Comparison of ENCODE assay signal across 1 cellular context in the genomic region with DNA sequence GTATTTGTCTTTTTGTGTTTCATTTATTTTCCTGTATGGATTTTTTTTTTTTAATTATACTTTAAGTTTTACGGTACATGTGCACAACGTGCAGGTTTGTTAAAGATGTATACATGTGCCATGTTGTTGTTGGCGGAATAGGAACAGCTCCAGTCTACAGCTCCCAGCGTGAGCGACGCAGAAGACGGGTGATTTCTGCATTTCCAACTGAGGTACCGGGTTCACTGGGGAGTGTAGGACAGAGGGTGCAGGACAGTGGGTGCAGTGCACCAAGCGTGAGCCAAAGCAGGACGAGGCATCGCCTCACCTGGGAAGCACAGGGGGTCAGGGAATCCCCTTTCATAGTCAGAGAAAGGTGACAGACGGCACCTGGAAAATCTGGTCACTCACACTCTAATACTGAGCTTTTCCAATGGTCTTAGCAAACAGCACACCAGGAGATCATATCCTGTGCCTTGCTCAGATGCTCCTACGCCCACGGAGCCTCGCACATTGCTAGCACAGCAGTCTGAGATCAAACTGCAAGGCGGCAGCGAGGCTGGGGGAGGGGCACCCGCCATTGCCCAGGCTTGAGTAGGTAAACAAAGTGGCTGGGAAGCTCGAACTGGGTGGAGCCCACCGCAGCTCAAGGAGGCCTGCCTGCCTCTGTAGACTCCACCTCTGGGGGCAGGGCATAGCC.
TF ChIP-seq lines count a peak whose summit lies in the region.
"Not testable (repeated sequence)": the region's sequence is repeated elsewhere in the genome, so short reads cannot be mapped to it uniquely, and the experiment has no call there.

No MANE protein-coding gene starts in this region.

TF ChIP-seq in K562, 482 proteins besides CTCF, POLR2A, EP300 and RAD21:
- TF ChIP-seq NFIC (IDR thresholded peaks at IDR 0.05) (0 out of 2 replicates have a peak, but pooled peaks have one; percentile 7), TAF9B (IDR thresholded peaks at IDR 0.05; ENCODE audit: partially characterized antibody) (peak; percentile 35), SMARCA5 (IDR thresholded peaks at IDR 0.05) (peak; percentile 79), POLR2G (IDR thresholded peaks at IDR 0.05; ENCODE audit: low read depth, low read length) (peak; percentile 35; the same call in 1 of the 2 replicates), NRF1 (conservative IDR thresholded peaks at IDR 0.05 in 1 of 2, IDR thresholded peaks at IDR 0.05 in 1 of 2) (peak in 1 of 2 experiments; percentile 46; a peak in 2 of 4 replicates), NFRKB (IDR thresholded peaks at IDR 0.05; ENCODE audit: low read depth) (peak; percentile 68; the same call in 1 of the 2 replicates), DPF2 (IDR thresholded peaks at IDR 0.05) (peak; percentile 51; the same call in 1 of the 2 replicates), FOXA3 (CRISPR knock-in tag; conservative IDR thresholded peaks at IDR 0.05 in 1 of 2, IDR thresholded peaks at IDR 0.05 in 1 of 2) (peak; percentile 33 to 61; a peak in 2 of 4 replicates), SUPT5H (IDR thresholded peaks at IDR 0.05) (0 out of 2 replicates have a peak, but pooled peaks have one; percentile 27), FOXK2 (conservative IDR thresholded peaks at IDR 0.05 in 1 of 2, IDR thresholded peaks at IDR 0.05 in 1 of 2; ENCODE audit: low read depth in 2 of 2) (peak; percentile 31 to 75; a peak in 2 of 4 replicates), SOX6 (IDR thresholded peaks at IDR 0.05) (peak; percentile 39; the same call in 1 of the 2 replicates), MAZ (CRISPR knock-in tag; conservative IDR thresholded peaks at IDR 0.05 in 1 of 2, IDR thresholded peaks at IDR 0.05 in 1 of 2) (0 out of 4 replicates have a peak, but pooled peaks of 1 of the 2 experiments have one; percentile 50), ESRRA (IDR thresholded peaks at IDR 0.05; ENCODE audit: borderline replicate concordance, low read depth) (0 out of 2 replicates have a peak, but pooled peaks have one; percentile 9), L3MBTL2 (IDR thresholded peaks at IDR 0.05) (peak; percentile 80), MTA3 (IDR thresholded peaks at IDR 0.05; ENCODE audit: borderline replicate concordance) (peak; percentile 51; the same call in 1 of the 2 replicates), SMAD4 (CRISPR knock-in tag; conservative IDR thresholded peaks at IDR 0.05) (0 out of 2 replicates have a peak, but pooled peaks have one; percentile 38), ATF7 (IDR thresholded peaks at IDR 0.05) (peak; percentile 37; the same call in 1 of the 2 replicates), LEF1 (IDR thresholded peaks at IDR 0.05) (peak; percentile 72), EGR1 (conservative IDR thresholded peaks at IDR 0.05) (peak; percentile 88), ARID1B (IDR thresholded peaks at IDR 0.05) (peak; percentile 46; the same call in 1 of the 2 replicates), ATF1 (tag; IDR thresholded peaks at IDR 0.05) (0 out of 2 replicates have a peak, but pooled peaks have one; percentile 18), CTBP1 (IDR thresholded peaks at IDR 0.05; ENCODE audit: borderline replicate concordance) (peak; percentile 63; the same call in 1 of the 2 replicates), EP400 (IDR thresholded peaks at IDR 0.05) (peak; percentile 59), HDGF (IDR thresholded peaks at IDR 0.05) (0 out of 2 replicates have a peak, but pooled peaks have one; percentile 22)
- TF ChIP-seq, protein P1, sequence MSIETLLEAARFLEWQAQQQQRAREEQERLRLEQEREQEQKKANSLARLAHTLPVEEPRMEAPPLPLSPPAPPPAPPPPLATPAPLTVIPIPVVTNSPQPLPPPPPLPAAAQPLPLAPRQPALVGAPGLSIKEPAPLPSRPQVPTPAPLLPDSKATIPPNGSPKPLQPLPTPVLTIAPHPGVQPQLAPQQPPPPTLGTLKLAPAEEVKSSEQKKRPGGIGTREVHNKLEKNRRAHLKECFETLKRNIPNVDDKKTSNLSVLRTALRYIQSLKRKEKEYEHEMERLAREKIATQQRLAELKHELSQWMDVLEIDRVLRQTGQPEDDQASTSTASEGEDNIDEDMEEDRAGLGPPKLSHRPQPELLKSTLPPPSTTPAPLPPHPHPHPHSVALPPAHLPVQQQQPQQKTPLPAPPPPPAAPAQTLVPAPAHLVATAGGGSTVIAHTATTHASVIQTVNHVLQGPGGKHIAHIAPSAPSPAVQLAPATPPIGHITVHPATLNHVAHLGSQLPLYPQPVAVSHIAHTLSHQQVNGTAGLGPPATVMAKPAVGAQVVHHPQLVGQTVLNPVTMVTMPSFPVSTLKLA (conservative IDR thresholded peaks at IDR 0.05): peak; percentile 46 to 58; a peak in 3 of 4 replicates
- TF ChIP-seq, protein P2, sequence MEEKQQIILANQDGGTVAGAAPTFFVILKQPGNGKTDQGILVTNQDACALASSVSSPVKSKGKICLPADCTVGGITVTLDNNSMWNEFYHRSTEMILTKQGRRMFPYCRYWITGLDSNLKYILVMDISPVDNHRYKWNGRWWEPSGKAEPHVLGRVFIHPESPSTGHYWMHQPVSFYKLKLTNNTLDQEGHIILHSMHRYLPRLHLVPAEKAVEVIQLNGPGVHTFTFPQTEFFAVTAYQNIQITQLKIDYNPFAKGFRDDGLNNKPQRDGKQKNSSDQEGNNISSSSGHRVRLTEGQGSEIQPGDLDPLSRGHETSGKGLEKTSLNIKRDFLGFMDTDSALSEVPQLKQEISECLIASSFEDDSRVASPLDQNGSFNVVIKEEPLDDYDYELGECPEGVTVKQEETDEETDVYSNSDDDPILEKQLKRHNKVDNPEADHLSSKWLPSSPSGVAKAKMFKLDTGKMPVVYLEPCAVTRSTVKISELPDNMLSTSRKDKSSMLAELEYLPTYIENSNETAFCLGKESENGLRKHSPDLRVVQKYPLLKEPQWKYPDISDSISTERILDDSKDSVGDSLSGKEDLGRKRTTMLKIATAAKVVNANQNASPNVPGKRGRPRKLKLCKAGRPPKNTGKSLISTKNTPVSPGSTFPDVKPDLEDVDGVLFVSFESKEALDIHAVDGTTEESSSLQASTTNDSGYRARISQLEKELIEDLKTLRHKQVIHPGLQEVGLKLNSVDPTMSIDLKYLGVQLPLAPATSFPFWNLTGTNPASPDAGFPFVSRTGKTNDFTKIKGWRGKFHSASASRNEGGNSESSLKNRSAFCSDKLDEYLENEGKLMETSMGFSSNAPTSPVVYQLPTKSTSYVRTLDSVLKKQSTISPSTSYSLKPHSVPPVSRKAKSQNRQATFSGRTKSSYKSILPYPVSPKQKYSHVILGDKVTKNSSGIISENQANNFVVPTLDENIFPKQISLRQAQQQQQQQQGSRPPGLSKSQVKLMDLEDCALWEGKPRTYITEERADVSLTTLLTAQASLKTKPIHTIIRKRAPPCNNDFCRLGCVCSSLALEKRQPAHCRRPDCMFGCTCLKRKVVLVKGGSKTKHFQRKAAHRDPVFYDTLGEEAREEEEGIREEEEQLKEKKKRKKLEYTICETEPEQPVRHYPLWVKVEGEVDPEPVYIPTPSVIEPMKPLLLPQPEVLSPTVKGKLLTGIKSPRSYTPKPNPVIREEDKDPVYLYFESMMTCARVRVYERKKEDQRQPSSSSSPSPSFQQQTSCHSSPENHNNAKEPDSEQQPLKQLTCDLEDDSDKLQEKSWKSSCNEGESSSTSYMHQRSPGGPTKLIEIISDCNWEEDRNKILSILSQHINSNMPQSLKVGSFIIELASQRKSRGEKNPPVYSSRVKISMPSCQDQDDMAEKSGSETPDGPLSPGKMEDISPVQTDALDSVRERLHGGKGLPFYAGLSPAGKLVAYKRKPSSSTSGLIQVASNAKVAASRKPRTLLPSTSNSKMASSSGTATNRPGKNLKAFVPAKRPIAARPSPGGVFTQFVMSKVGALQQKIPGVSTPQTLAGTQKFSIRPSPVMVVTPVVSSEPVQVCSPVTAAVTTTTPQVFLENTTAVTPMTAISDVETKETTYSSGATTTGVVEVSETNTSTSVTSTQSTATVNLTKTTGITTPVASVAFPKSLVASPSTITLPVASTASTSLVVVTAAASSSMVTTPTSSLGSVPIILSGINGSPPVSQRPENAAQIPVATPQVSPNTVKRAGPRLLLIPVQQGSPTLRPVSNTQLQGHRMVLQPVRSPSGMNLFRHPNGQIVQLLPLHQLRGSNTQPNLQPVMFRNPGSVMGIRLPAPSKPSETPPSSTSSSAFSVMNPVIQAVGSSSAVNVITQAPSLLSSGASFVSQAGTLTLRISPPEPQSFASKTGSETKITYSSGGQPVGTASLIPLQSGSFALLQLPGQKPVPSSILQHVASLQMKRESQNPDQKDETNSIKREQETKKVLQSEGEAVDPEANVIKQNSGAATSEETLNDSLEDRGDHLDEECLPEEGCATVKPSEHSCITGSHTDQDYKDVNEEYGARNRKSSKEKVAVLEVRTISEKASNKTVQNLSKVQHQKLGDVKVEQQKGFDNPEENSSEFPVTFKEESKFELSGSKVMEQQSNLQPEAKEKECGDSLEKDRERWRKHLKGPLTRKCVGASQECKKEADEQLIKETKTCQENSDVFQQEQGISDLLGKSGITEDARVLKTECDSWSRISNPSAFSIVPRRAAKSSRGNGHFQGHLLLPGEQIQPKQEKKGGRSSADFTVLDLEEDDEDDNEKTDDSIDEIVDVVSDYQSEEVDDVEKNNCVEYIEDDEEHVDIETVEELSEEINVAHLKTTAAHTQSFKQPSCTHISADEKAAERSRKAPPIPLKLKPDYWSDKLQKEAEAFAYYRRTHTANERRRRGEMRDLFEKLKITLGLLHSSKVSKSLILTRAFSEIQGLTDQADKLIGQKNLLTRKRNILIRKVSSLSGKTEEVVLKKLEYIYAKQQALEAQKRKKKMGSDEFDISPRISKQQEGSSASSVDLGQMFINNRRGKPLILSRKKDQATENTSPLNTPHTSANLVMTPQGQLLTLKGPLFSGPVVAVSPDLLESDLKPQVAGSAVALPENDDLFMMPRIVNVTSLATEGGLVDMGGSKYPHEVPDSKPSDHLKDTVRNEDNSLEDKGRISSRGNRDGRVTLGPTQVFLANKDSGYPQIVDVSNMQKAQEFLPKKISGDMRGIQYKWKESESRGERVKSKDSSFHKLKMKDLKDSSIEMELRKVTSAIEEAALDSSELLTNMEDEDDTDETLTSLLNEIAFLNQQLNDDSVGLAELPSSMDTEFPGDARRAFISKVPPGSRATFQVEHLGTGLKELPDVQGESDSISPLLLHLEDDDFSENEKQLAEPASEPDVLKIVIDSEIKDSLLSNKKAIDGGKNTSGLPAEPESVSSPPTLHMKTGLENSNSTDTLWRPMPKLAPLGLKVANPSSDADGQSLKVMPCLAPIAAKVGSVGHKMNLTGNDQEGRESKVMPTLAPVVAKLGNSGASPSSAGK (IDR thresholded peaks at IDR 0.05): peak; percentile 73
- TF ChIP-seq, protein P3, sequence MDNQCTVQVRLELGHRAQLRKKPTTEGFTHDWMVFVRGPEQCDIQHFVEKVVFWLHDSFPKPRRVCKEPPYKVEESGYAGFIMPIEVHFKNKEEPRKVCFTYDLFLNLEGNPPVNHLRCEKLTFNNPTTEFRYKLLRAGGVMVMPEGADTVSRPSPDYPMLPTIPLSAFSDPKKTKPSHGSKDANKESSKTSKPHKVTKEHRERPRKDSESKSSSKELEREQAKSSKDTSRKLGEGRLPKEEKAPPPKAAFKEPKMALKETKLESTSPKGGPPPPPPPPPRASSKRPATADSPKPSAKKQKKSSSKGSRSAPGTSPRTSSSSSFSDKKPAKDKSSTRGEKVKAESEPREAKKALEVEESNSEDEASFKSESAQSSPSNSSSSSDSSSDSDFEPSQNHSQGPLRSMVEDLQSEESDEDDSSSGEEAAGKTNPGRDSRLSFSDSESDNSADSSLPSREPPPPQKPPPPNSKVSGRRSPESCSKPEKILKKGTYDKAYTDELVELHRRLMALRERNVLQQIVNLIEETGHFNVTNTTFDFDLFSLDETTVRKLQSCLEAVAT (IDR thresholded peaks at IDR 0.05): peak in 1 of 2 experiments; percentile 72; a peak in 2 of 4 replicates
- TF ChIP-seq, protein P4, sequence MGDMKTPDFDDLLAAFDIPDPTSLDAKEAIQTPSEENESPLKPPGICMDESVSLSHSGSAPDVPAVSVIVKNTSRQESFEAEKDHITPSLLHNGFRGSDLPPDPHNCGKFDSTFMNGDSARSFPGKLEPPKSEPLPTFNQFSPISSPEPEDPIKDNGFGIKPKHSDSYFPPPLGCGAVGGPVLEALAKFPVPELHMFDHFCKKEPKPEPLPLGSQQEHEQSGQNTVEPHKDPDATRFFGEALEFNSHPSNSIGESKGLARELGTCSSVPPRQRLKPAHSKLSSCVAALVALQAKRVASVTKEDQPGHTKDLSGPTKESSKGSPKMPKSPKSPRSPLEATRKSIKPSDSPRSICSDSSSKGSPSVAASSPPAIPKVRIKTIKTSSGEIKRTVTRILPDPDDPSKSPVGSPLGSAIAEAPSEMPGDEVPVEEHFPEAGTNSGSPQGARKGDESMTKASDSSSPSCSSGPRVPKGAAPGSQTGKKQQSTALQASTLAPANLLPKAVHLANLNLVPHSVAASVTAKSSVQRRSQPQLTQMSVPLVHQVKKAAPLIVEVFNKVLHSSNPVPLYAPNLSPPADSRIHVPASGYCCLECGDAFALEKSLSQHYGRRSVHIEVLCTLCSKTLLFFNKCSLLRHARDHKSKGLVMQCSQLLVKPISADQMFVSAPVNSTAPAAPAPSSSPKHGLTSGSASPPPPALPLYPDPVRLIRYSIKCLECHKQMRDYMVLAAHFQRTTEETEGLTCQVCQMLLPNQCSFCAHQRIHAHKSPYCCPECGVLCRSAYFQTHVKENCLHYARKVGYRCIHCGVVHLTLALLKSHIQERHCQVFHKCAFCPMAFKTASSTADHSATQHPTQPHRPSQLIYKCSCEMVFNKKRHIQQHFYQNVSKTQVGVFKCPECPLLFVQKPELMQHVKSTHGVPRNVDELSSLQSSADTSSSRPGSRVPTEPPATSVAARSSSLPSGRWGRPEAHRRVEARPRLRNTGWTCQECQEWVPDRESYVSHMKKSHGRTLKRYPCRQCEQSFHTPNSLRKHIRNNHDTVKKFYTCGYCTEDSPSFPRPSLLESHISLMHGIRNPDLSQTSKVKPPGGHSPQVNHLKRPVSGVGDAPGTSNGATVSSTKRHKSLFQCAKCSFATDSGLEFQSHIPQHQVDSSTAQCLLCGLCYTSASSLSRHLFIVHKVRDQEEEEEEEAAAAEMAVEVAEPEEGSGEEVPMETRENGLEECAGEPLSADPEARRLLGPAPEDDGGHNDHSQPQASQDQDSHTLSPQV (IDR thresholded peaks at IDR 0.05): 0 out of 2 replicates have a peak, but pooled peaks have one; percentile 49
- TF ChIP-seq ATF1 (CRISPR knock-in tag; IDR thresholded peaks at IDR 0.05): not testable (repeated sequence)
- TF ChIP-seq, protein P5, sequence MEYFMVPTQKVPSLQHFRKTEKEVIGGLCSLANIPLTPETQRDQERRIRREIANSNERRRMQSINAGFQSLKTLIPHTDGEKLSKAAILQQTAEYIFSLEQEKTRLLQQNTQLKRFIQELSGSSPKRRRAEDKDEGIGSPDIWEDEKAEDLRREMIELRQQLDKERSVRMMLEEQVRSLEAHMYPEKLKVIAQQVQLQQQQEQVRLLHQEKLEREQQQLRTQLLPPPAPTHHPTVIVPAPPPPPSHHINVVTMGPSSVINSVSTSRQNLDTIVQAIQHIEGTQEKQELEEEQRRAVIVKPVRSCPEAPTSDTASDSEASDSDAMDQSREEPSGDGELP (CRISPR knock-in tag; IDR thresholded peaks at IDR 0.05; ENCODE audit: borderline replicate concordance): peak; percentile 12; the same call in 1 of the 2 replicates
